ENCODE assay signal across 14 cellular contexts in genomic region chr2:44741507-44741906, GRCh38.
DNase-seq lines count a peak whose midpoint lies in the region; FAIRE-seq and TF ChIP-seq lines count a peak whose summit lies in the region.
"Had no signal": no experiment of that assay in that cellular context is flagged by ENCODE, and none has a peak within 500 bp of the region (broad histone marks: within the 10 kb centered on the region; RNA-seq: fewer than 3 reads in every experiment).

No MANE protein-coding gene starts in this region.

- peaks cover 16% of the 10 kb centered on the region for H3K4me1 Mint-ChIP-seq in neural progenitor cell

- no peak for FAIRE-seq in urothelium cell line (lab: Jason Lieb, UNC)

- H3K4me1 ChIP-seq in neural progenitor cell, result peaks cover 18% of the 10 kb centered on the region

- peaks cover 14% of the 10 kb centered on the region for H3F3A ChIP-seq in neural progenitor cell (ENCODE audit: low read depth)

- H3K27ac ChIP-seq in neural progenitor cell, result no peak overlapping the region
- H3K27ac ChIP-seq: BLaER1, SK-N-MC had no signal

- no peaks in the 10 kb centered on the region for H3K36me3 Mint-ChIP-seq in neural progenitor cell

- no peaks in the 10 kb centered on the region for H3K27me3 Mint-ChIP-seq in neural progenitor cell (ENCODE audit: insufficient read depth, low read depth)

- H4K20me1 ChIP-seq in neural progenitor cell (ENCODE audit: low read depth), result no peaks in the 10 kb centered on the region
- H4K20me1 ChIP-seq: BLaER1 had no signal

- H3K9me3 Mint-ChIP-seq in neural progenitor cell, result peaks cover 10% of the 10 kb centered on the region

- DNase-seq in HCEC 1CT (peak; percentile 19), RPMI7951 (ENCODE audit: low read depth) (peak; percentile 15), hepatic stellate cell (ENCODE audit: low spot score) (peak; percentile 6), urothelium cell line (ENCODE audit: low spot score) (peak; percentile 23), neural progenitor cell (ENCODE audit: low spot score) (no peak), NCI-H2171 (lab: John Stamatoyannopoulos, UW) (no peak), NCI-H2196 treated with DMSO at 0.1 percent for 48 hours (lab: John Stamatoyannopoulos, UW; ENCODE audit: unreplicated experiment) (no peak)
- DNase-seq: H7, NCI-H1048, NCI-H146, NCI-H2081 treated with DMSO at 0.1 percent for 48 hours, NCI-H345 had no signal

- no peaks in the 10 kb centered on the region for H3K27me3 ChIP-seq in neural progenitor cell
- H3K27me3 ChIP-seq: BLaER1 had no signal

- no peak overlapping the region for H3K4me3 ChIP-seq in neural progenitor cell
- H3K4me3 ChIP-seq: BLaER1, SK-N-MC had no signal

- no peak overlapping the region for H3K4me2 ChIP-seq in neural progenitor cell
- H3K4me2 ChIP-seq: BLaER1 had no signal

- peaks cover 4% of the 10 kb centered on the region for H3K36me3 ChIP-seq in neural progenitor cell
- H3K36me3 ChIP-seq: BLaER1 had no signal

- H3K4me3 Mint-ChIP-seq in neural progenitor cell, result no peak overlapping the region

- H3K79me2 ChIP-seq in neural progenitor cell (ENCODE audit: low read depth), result no peaks in the 10 kb centered on the region

- H2AFZ ChIP-seq in neural progenitor cell (replicated peaks), result no peak overlapping the region

- no peak overlapping the region for H3K27ac Mint-ChIP-seq in neural progenitor cell

- peaks cover 6% of the 10 kb centered on the region for H3K9me3 ChIP-seq in neural progenitor cell (ENCODE audit: low read depth)

- no peak overlapping the region for H3K9ac ChIP-seq in neural progenitor cell
- H3K9ac ChIP-seq: BLaER1 had no signal

- TF ChIP-seq CTCF in neural progenitor cell (IDR thresholded peaks at IDR 0.05), result no peak

Comparison
In these comparisons a context has a peak if more than half of its experiments do, and no peak if none do; other contexts are left out.
1. DNase-seq: peak in HCEC 1CT (single experiment), RPMI7951 (single experiment), hepatic stellate cell (single experiment) and urothelium cell line (single experiment); none in neural progenitor cell (single experiment), NCI-H2171 (single experiment) and NCI-H2196 treated with DMSO at 0.1 percent for 48 hours (single experiment).